ENCODE assay signal across 18 cellular contexts in genomic region chr4:3010577-3010976, GRCh38. TPM values are rescaled to one million over a fixed set of nuclear protein-coding genes. Genes with fewer than 3 reads are reported as not detected.
A peak's percentile ranks its signal among the peaks of the same experiment; 100 is the strongest.
DNase-seq lines count a peak whose midpoint lies in the region; ATAC-seq and TF ChIP-seq lines count a peak whose summit lies in the region.
"Had no signal": no experiment of that assay in that cellular context is flagged by ENCODE, and none has a peak within 500 bp of the region (broad histone marks: within the 10 kb centered on the region; RNA-seq: fewer than 3 reads in every experiment).

No MANE protein-coding gene starts in this region.

- H3K27ac Mint-ChIP-seq in progenitor cell of endocrine pancreas, result peak overlapping the region; percentile 93
- H3K27ac Mint-ChIP-seq: activated naive CD8-positive, alpha-beta T cell treated with anti-CD3 and anti-CD28 coated beads for 36 hours; nephron progenitor cell; stimulated activated memory B cell treated with anti-CD40 and anti-IgM and Interleukin-4, amounts not matched to agents 10 μg/mL and 1 μg/mL and 100 μg/mL, for 72 hours had no signal

- no peaks in the 10 kb centered on the region for H3K36me3 ChIP-seq in GM23248 (ENCODE audit: low read depth)
- no peaks in the 10 kb centered on the region for H3K36me3 ChIP-seq in RWPE2 (ENCODE audit: low read depth)
- H3K36me3 ChIP-seq: upper lobe of left lung had no signal

- H4K20me1 ChIP-seq in GM23248 (ENCODE audit: insufficient read depth), result no peaks in the 10 kb centered on the region

- H3K27me3 ChIP-seq in GM23248 (replicated peaks; ENCODE audit: insufficient read depth), result no peaks in the 10 kb centered on the region
- H3K27me3 ChIP-seq in RWPE2 (ENCODE audit: insufficient read depth, poor library complexity, severe bottlenecking), result no peaks in the 10 kb centered on the region
- H3K27me3 ChIP-seq: heart left ventricle, upper lobe of left lung had no signal

- H3K9ac ChIP-seq in GM23248, result no peak overlapping the region

- H3K27me3 Mint-ChIP-seq in progenitor cell of endocrine pancreas, result no peaks in the 10 kb centered on the region
- H3K27me3 Mint-ChIP-seq: activated naive CD8-positive, alpha-beta T cell treated with anti-CD3 and anti-CD28 coated beads for 36 hours had no signal

- no peak overlapping the region for H2AFZ ChIP-seq in GM23248

- H3K4me2 ChIP-seq in GM23248 (ENCODE audit: unreplicated experiment), result peak overlapping the region; percentile 45

- H3K4me1 Mint-ChIP-seq in progenitor cell of endocrine pancreas (ENCODE audit: low read depth), result peaks cover 36% of the 10 kb centered on the region
- H3K4me1 Mint-ChIP-seq: activated naive CD8-positive, alpha-beta T cell treated with anti-CD3 and anti-CD28 coated beads for 36 hours had no signal

- H3K27ac ChIP-seq in GM23248 (peak overlapping the region; percentile 43), RWPE2 (ENCODE audit: poor library complexity, severe bottlenecking) (peak overlapping the region; percentile 44)
- H3K27ac ChIP-seq: heart left ventricle had no signal

- H3K9me3 ChIP-seq in GM23248 (ENCODE audit: low read depth) (no peaks in the 10 kb centered on the region), RWPE2 (ENCODE audit: severe bottlenecking) (no peaks in the 10 kb centered on the region)
- H3K9me3 ChIP-seq: heart left ventricle, upper lobe of left lung had no signal

- H3K9me3 Mint-ChIP-seq in progenitor cell of endocrine pancreas (ENCODE audit: low read depth), result no peaks in the 10 kb centered on the region
- H3K9me3 Mint-ChIP-seq: activated naive CD8-positive, alpha-beta T cell treated with anti-CD3 and anti-CD28 coated beads for 36 hours; nephron progenitor cell; stimulated activated memory B cell treated with anti-CD40 and anti-IgM and Interleukin-4, amounts not matched to agents 10 μg/mL and 1 μg/mL and 100 μg/mL, for 72 hours had no signal

- ATAC-seq in RWPE2 (ENCODE audit: low read depth), result peak; percentile 56
- no peak for ATAC-seq in HG03521 (IDR thresholded peaks at IDR 0.05; ENCODE audit: unreplicated experiment)
- ATAC-seq: heart left ventricle; stimulated activated memory B cell treated with anti-CD40 and anti-IgM and Interleukin-4, amounts not matched to agents 10 μg/mL and 1 μg/mL and 100 μg/mL, for 72 hours had no signal

- H3K4me3 ChIP-seq in GM23248, result no peak overlapping the region
- no peak overlapping the region for H3K4me3 ChIP-seq in RWPE2 (ENCODE audit: severe bottlenecking)
- H3K4me3 ChIP-seq: heart left ventricle, upper lobe of left lung had no signal

- peaks cover 14% of the 10 kb centered on the region for H3K4me1 ChIP-seq in GM23248 (ENCODE audit: insufficient read depth)
- peaks cover 29% of the 10 kb centered on the region for H3K4me1 ChIP-seq in RWPE2 (ENCODE audit: insufficient read depth, poor library complexity, severe bottlenecking)
- H3K4me1 ChIP-seq: upper lobe of left lung had no signal

- in situ Hi-C loops in GM23248 (cut with MboI), result no loop called here

- no peaks in the 10 kb centered on the region for H3K36me3 Mint-ChIP-seq in progenitor cell of endocrine pancreas (ENCODE audit: insufficient read depth)
- H3K36me3 Mint-ChIP-seq: activated naive CD8-positive, alpha-beta T cell treated with anti-CD3 and anti-CD28 coated beads for 36 hours; stimulated activated memory B cell treated with anti-CD40 and anti-IgM and Interleukin-4, amounts not matched to agents 10 μg/mL and 1 μg/mL and 100 μg/mL, for 72 hours had no signal

- no peak overlapping the region for H3K4me3 Mint-ChIP-seq in progenitor cell of endocrine pancreas (ENCODE audit: low read depth)
- H3K4me3 Mint-ChIP-seq: activated naive CD8-positive, alpha-beta T cell treated with anti-CD3 and anti-CD28 coated beads for 36 hours; nephron progenitor cell; stimulated activated memory B cell treated with anti-CD40 and anti-IgM and Interleukin-4, amounts not matched to agents 10 μg/mL and 1 μg/mL and 100 μg/mL, for 72 hours had no signal

- no peaks in the 10 kb centered on the region for H3K79me2 ChIP-seq in GM23248 (ENCODE audit: insufficient read depth)

- H3K9me2 ChIP-seq in GM23248 (ENCODE audit: insufficient read depth), result no peaks in the 10 kb centered on the region

- no peak for TF ChIP-seq CTCF in RWPE2 (IDR thresholded peaks at IDR 0.05; ENCODE audit: poor library complexity, severe bottlenecking)
- no peak for TF ChIP-seq CTCF in progenitor cell of endocrine pancreas (IDR thresholded peaks at IDR 0.05; ENCODE audit: unreplicated experiment)

- peaks cover 22% of the 10 kb centered on the region for H3F3A ChIP-seq in GM23248 (ENCODE audit: insufficient read depth)

- peak; percentile 60 for DNase-seq in GM23248
- DNase-seq in RWPE2 (ENCODE audit: low spot score), result no peak
- peak; percentile 25 for DNase-seq in fibroblast of gingiva (ENCODE audit: low read depth)
- no peak for DNase-seq in progenitor cell of endocrine pancreas (ENCODE audit: low spot score, unreplicated experiment)
- DNase-seq in NAMALWA (ENCODE audit: low spot score), result no peak
- no peak for DNase-seq in AG08396 (ENCODE audit: low spot score)
- no peak for DNase-seq in NCI-H128 (lab: John Stamatoyannopoulos, UW; ENCODE audit: unreplicated experiment)
- DNase-seq: ACHN; activated naive CD8-positive, alpha-beta T cell treated with anti-CD3 and anti-CD28 coated beads for 36 hours; GOT3; heart left ventricle; NCI-H1930; NCI-H446; nephron progenitor cell; NK-92 treated with Interleukin-12 subunit alpha and Interleukin-12 subunit beta, amount 100 ng/mL, for 24 hours; upper lobe of left lung had no signal

- WGBS in GM23248 (ENCODE audit: low coverage in 1 of 2, low lambda C conversion rate in 2 of 2, missing lambda C conversion rate in 2 of 2), 2 experiments, result 0 to 2% methylated on average over 2 of the region's 2 CpGs

RNA-seq across cellular contexts. Expression of gene GRK4, which starts 47.2 kb away (rescaled TPM):
- 5.8 and 7.1 TPM in 2 replicates for total RNA-seq in GM23248 (2014; rRNA removed; shearing (Covaris generic))
- polyA plus RNA-seq in GM23248 (2016; fragmentation: Nextera tagmentation; extraction: Ambion mirVana), result 5.1 and 6.5 TPM in 2 replicates
- 14.9 and 16.2 TPM in 2 replicates for total RNA-seq in progenitor cell of endocrine pancreas

RNA-seq across cellular contexts. Expression of gene NOP14, which starts 47.4 kb away (rescaled TPM):
- total RNA-seq in GM23248 (2014; rRNA removed; shearing (Covaris generic)), result 15.9 and 20.6 TPM in 2 replicates
- 19.3 and 20.5 TPM in 2 replicates for polyA plus RNA-seq in GM23248 (2016; fragmentation: Nextera tagmentation; extraction: Ambion mirVana)
- 31.5 and 33.4 TPM in 2 replicates for total RNA-seq in progenitor cell of endocrine pancreas

Comparison
In these comparisons a context has a peak if more than half of its experiments do, and no peak if none do; other contexts are left out.
1. DNase-seq: peak in GM23248 (single experiment) and fibroblast of gingiva (single experiment); none in RWPE2 (single experiment), progenitor cell of endocrine pancreas (single experiment), NAMALWA (single experiment), AG08396 (single experiment) and NCI-H128 (single experiment).